ENCODE assay signal across 8 cellular contexts in the genomic region with DNA sequence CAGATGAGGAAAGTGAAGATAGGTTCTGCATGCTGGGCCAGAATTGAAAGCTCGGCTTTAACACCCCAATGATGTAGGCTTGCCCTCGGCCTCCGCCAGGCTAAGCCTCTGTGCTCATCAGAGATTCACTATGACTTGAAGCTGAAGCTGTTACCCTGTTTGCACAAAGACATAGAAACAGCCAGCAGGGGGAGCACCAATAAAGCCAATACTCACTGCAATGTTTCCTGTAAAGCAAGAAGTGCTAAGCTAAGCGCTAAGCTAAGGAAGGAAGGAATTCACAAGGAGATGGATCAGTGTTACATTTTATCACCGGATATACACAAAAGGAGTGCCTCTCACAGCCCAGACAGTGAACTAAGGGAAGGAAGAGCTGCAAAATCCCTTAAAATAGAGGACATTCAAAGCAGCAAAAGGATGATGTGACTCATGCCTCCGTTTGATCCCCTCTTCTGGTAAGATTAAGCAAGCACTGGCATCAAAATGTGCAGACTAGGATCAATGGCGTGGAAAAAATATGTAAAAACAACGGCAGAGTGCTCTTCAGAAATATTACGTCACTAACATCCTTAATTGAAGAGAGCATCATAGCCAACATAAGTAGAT.
DNase-seq lines count a peak whose midpoint lies in the region; ATAC-seq, FAIRE-seq and TF ChIP-seq lines count a peak whose summit lies in the region.

No MANE protein-coding gene starts in this region.

- H3K36me3 ChIP-seq in brain microvascular endothelial cell (replicated peaks) = no peaks in the 10 kb centered on the region

- DNase-seq in AG08396 (ENCODE audit: low spot score) = peak; percentile 67
- DNase-seq in NCI-H2081 (lab: John Stamatoyannopoulos, UW) = peak; percentile 84
- DNase-seq in brain microvascular endothelial cell = peak; percentile 91
- peak; percentile 98 for DNase-seq in inferior parietal cortex (ENCODE audit: extremely low spot score)
- DNase-seq in stimulated activated CD4-positive, alpha-beta T cell treated with anti-CD3 and anti-CD28 coated beads, Interleukin-1b, Interleukin-23, amount 100 ng/mL, for 4 hours (ENCODE audit: low read depth in 2 of 2) = peak; percentile 37 to 51

- H3K27ac ChIP-seq in brain microvascular endothelial cell = no peak overlapping the region

- H3K27me3 ChIP-seq in brain microvascular endothelial cell (replicated peaks) = peaks cover 5% of the 10 kb centered on the region

- TF ChIP-seq CTCF in brain microvascular endothelial cell (IDR thresholded peaks at IDR 0.05; ENCODE audit: low read depth, low read length, missing control alignments) = peak; percentile 89

- peak; percentile 90 for ATAC-seq in GM18520 (IDR thresholded peaks at IDR 0.05; ENCODE audit: unreplicated experiment)
- ATAC-seq in HG03039 (IDR thresholded peaks at IDR 0.05; ENCODE audit: unreplicated experiment) = peak; percentile 97

- no peak overlapping the region for H3K4me3 ChIP-seq in brain microvascular endothelial cell (ENCODE audit: low read depth, low read length)

- in situ Hi-C loops in brain microvascular endothelial cell (cut with HindIII; ENCODE audit: low pct_ligation_motif_present, low sequenced_read_pairs) = no loop called here

- peak; percentile 56 for FAIRE-seq in TTC549 (lab: Jason Lieb, UNC)

Comparison
In these comparisons a context has a peak if more than half of its experiments do, and no peak if none do; other contexts are left out.
1. DNase-seq: peak in every context shown above with its lines; median percentile 98 in inferior parietal cortex; 91 in brain microvascular endothelial cell; 84 in NCI-H2081; 67 in AG08396; 44 in stimulated activated CD4-positive, alpha-beta T cell treated with anti-CD3 and anti-CD28 coated beads, Interleukin-1b, Interleukin-23, amount 100 ng/mL, for 4 hours.